23 cellular contexts compared by ENCODE assay signal in genomic region chr5:98825582-98826375, GRCh38. TPM values are rescaled to one million over a fixed set of nuclear protein-coding genes. Genes with fewer than 3 reads are reported as not detected.
DNase-seq lines count a peak whose midpoint lies in the region; ATAC-seq and TF ChIP-seq lines count a peak whose summit lies in the region.
"Had no signal": no experiment of that assay in that cellular context is flagged by ENCODE, and none has a peak within 500 bp of the region (broad histone marks: within the 10 kb centered on the region; RNA-seq: fewer than 3 reads in every experiment).

No MANE protein-coding gene starts in this region.

- no TSS peak for BruUV-seq in A673 (replicated peaks; lab: Mats Ljungman, UMichigan)

- H2AFZ ChIP-seq in OCI-LY3 (ENCODE audit: low read depth, low read length): no peak overlapping the region

- no peak overlapping the region; the same call in 1 of the 2 replicates for H3K4me3 ChIP-seq in OCI-LY3 (ENCODE audit: low read length)
- H3K4me3 ChIP-seq in A673 (ENCODE audit: low read depth, low read length, poor library complexity, severe bottlenecking): no peak overlapping the region
- H3K4me3 ChIP-seq: HAP-1, SJSA1 had no signal

- no peak overlapping the region for H3K9ac ChIP-seq in OCI-LY3 (ENCODE audit: low read length)

- H3K27me3 ChIP-seq in OCI-LY3 (ENCODE audit: low read depth, low read length) (no peaks in the 10 kb centered on the region), A673 (replicated peaks; ENCODE audit: insufficient read depth, low read depth, low read length, poor library complexity) (no peaks in the 10 kb centered on the region)
- H3K27me3 ChIP-seq: SJSA1 had no signal

- H3K36me3 ChIP-seq in OCI-LY3 (replicated peaks; ENCODE audit: low read depth, low read length): no peaks in the 10 kb centered on the region
- no peaks in the 10 kb centered on the region for H3K36me3 ChIP-seq in A673 (ENCODE audit: insufficient read depth, low read length, poor library complexity, severe bottlenecking)
- H3K36me3 ChIP-seq: HAP-1, SJSA1 had no signal

- intact Hi-C loops in A673 (cut with micrococcal nuclease; ENCODE audit: unreplicated experiment): loop anchor here (10.0 kb wide), 1 partner anchor 1531 kb away; no protein-coding TSS in a partner anchor

- no peak for DNase-seq in kidney glomerular epithelial cell (lab: John Stamatoyannopoulos, UW)
- DNase-seq in A673 (ENCODE audit: low spot score): no peak
- DNase-seq: ACHN, Calu3, GOT3, HFFc6, Karpas-422, NCI-H1092, NCI-H1417 treated with DMSO at 0.1 percent for 48 hours, NCI-H1694 treated with DMSO at 0.1 percent for 48 hours, NCI-H2081, NCI-H2227 treated with DMSO at 0.1 percent for 48 hours, NCI-H526 treated with DMSO at 0.1 percent for 48 hours, Right ventricle myocardium superior, RPMI8226 had no signal

- H3K79me2 ChIP-seq in OCI-LY3 (ENCODE audit: low read length): no peaks in the 10 kb centered on the region

- H4K20me1 ChIP-seq in OCI-LY3 (ENCODE audit: insufficient read depth, low read length): no peaks in the 10 kb centered on the region

- H3K27ac ChIP-seq in OCI-LY3 (ENCODE audit: low read length): no peak overlapping the region
- no peak overlapping the region for H3K27ac ChIP-seq in A673 (ENCODE audit: low read depth, low read length, poor library complexity, severe bottlenecking)
- H3K27ac ChIP-seq: SJSA1 had no signal

- POLR2A ChIA-PET in A673 (lab: Charles Lee; ENCODE audit: low non-redundant PET): no interaction called here

- CTCF ChIA-PET in A673 (lab: Charles Lee): interaction anchor here (1.0 kb wide), 1 partner anchor 31 kb away, joined by 3 read pairs; no protein-coding TSS in a partner anchor

- H3K4me1 ChIP-seq in OCI-LY3 (ENCODE audit: low read length) (peaks cover 17% of the 10 kb centered on the region), A673 (ENCODE audit: insufficient read depth, low read length, poor library complexity, severe bottlenecking) (no peaks in the 10 kb centered on the region)
- H3K4me1 ChIP-seq: HAP-1, SJSA1 had no signal

- H3K9me3 ChIP-seq in OCI-LY3 (ENCODE audit: insufficient read depth, low read length) (no peaks in the 10 kb centered on the region), A673 (ENCODE audit: low read depth, low read length, poor library complexity, severe bottlenecking) (peaks cover 5% of the 10 kb centered on the region)
- H3K9me3 ChIP-seq: SJSA1 had no signal

- TF ChIP-seq CTCF in OCI-LY3 (IDR thresholded peaks at IDR 0.05; ENCODE audit: low read depth, low read length) (no peak), A673 (conservative IDR thresholded peaks at IDR 0.05; ENCODE audit: low read depth, low read length) (no peak)

- ATAC-seq in GM18870 (IDR thresholded peaks at IDR 0.05; ENCODE audit: unreplicated experiment) (peak; percentile 40), HG02852 (IDR thresholded peaks at IDR 0.05; ENCODE audit: unreplicated experiment) (peak; percentile 50), HG03521 (IDR thresholded peaks at IDR 0.05; ENCODE audit: unreplicated experiment) (no peak), GM21737 (IDR thresholded peaks at IDR 0.05; ENCODE audit: unreplicated experiment) (no peak)
- ATAC-seq: HepG2 had no signal

- peak overlapping the region; percentile 35 for H3K4me2 ChIP-seq in OCI-LY3 (ENCODE audit: low read length)

RNA-seq across cellular contexts. Expression of gene RGMB, which starts 52.3 kb away (rescaled TPM):
- total RNA-seq in A673 (2021): 16.4 and 16.5 TPM in 2 replicates

Comparison
In these comparisons a context has a peak if more than half of its experiments do, and no peak if none do; other contexts are left out.
1. ATAC-seq: peak in GM18870 (single experiment) and HG02852 (single experiment); none in HG03521 (single experiment) and GM21737 (single experiment).